In the genomic region with DNA sequence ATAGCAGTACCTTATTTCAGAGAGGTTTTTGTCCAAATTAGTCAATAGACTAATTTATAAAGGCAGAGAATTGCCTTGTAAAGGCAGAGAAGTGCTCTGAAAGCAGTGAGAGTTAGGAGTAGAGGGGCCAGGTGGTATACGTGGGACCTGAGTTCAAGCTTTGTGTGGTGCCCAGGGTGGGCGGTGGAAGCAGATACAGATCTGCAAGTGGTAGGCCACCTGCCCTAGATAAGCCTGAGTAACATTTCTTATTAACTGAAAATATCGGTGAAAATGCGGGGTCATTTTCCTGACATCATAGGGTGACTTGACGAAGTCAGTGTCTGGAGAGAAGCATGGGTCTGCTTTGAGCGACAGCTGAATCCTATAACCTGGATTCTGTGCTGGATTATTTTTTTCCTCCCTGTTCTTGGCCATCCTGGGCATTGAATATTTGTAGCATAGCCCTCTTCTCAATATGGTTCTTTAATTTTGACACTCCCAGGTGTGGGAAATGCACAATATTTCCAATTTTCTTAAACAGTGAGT, we compare ENCODE assay signal across 27 cellular contexts.
DNase-seq lines count a peak whose midpoint lies in the region; ATAC-seq and TF ChIP-seq lines count a peak whose summit lies in the region.
"Had no signal": no experiment of that assay in that cellular context is flagged by ENCODE, and none has a peak within 500 bp of the region (broad histone marks: within the 10 kb centered on the region; RNA-seq: fewer than 3 reads in every experiment).

No MANE protein-coding gene starts in this region.

- H3F3A ChIP-seq in PC-3 (ENCODE audit: low read length, unreplicated experiment) = peaks cover 9% of the 10 kb centered on the region

- POLR2A ChIA-PET in PC-3 (lab: Charles Lee; ENCODE audit: unreplicated experiment) = no interaction called here

- DNase-seq in activated naive CD4-positive, alpha-beta T cell treated with anti-CD3 and anti-CD28 coated beads, Interleukin-2, amount 10 ng/mL, durations not matched to agents 7 days and 5 days = no peak
- DNase-seq in activated naive CD4-positive, alpha-beta T cell (lab: John Stamatoyannopoulos, UW) = no peak
- DNase-seq in PC-3 (no peak), globus pallidus (ENCODE audit: low spot score) (no peak), posterior vena cava (ENCODE audit: low spot score) (no peak)
- DNase-seq in central memory CD8-positive, alpha-beta T cell (ENCODE audit: low spot score in 2 of 2) = no peak
- no peak for DNase-seq in stimulated activated effector memory CD8-positive, alpha-beta T cell treated with anti-CD3 and anti-CD28 coated beads, Interleukin-12 subunit alpha, Interleukin-12 subunit beta, amount 100 ng/mL, for 72 hours (ENCODE audit: low spot score in 2 of 2)
- DNase-seq in stimulated activated CD4-positive, alpha-beta T cell treated with anti-CD3 and anti-CD28 coated beads, Interleukin-1b, Interleukin-23, amount 100 ng/mL, for 48 hours = no peak
- DNase-seq: activated CD8-positive, alpha-beta memory T cell treated with anti-CD3 and anti-CD28 coated beads, Interleukin-2, amount 50 U/mL, for 4 hours; activated gamma-delta T cell; caudate nucleus; dermis blood vessel endothelial cell; endodermal cell; glutamatergic neuron; H7; NCI-H1436; NCI-H2081 treated with DMSO at 0.1 percent for 48 hours; NCI-H774; small intestine; stimulated activated naive CD8-positive, alpha-beta T cell treated with anti-CD3 and anti-CD28 coated beads, Interleukin-15, amount 100 ng/mL, for 72 hours; SW 1271; uterus; WERI-Rb-1 had no signal

- H2AFZ ChIP-seq in PC-3 (ENCODE audit: low read length) = no peak overlapping the region

- no peaks in the 10 kb centered on the region for H3K27me3 ChIP-seq in PC-3 (ENCODE audit: low read length)
- H3K27me3 ChIP-seq: right atrium auricular region, uterus had no signal

- H3K9me3 Mint-ChIP-seq in activated naive CD4-positive, alpha-beta T cell treated with anti-CD3 and anti-CD28 coated beads, Interleukin-2, amount 10 ng/mL, durations not matched to agents 7 days and 5 days = no peaks in the 10 kb centered on the region
- no peaks in the 10 kb centered on the region for H3K9me3 Mint-ChIP-seq in central memory CD8-positive, alpha-beta T cell
- no peaks in the 10 kb centered on the region for H3K9me3 Mint-ChIP-seq in stimulated activated effector memory CD8-positive, alpha-beta T cell treated with anti-CD3 and anti-CD28 coated beads, Interleukin-12 subunit alpha, Interleukin-12 subunit beta, amount 100 ng/mL, for 72 hours
- H3K9me3 Mint-ChIP-seq: endodermal cell; stimulated activated naive CD8-positive, alpha-beta T cell treated with anti-CD3 and anti-CD28 coated beads, Interleukin-15, amount 100 ng/mL, for 72 hours had no signal

- peak overlapping the region; percentile 74; the same call in 1 of the 2 replicates for H3K4me2 ChIP-seq in PC-3 (ENCODE audit: low read length)
- H3K4me2 ChIP-seq: KMS-11 had no signal

- intact Hi-C loops in PC-3 (cut with micrococcal nuclease) = loop anchor here (5.0 kb wide), 3 partner anchors 67 to 272 kb away; no protein-coding TSS in a partner anchor
- intact Hi-C loops in posterior vena cava (cut with DNase I) = no loop called here

- TF ChIP-seq CTCF in PC-3 (conservative IDR thresholded peaks at IDR 0.05; ENCODE audit: low read depth, low read length) = no peak

- H3K9me3 ChIP-seq in PC-3 (ENCODE audit: low read length) = no peaks in the 10 kb centered on the region
- H3K9me3 ChIP-seq: right atrium auricular region, thoracic aorta, uterus had no signal

- H3K27me3 Mint-ChIP-seq in activated naive CD4-positive, alpha-beta T cell treated with anti-CD3 and anti-CD28 coated beads, Interleukin-2, amount 10 ng/mL, durations not matched to agents 7 days and 5 days = no peaks in the 10 kb centered on the region
- no peaks in the 10 kb centered on the region for H3K27me3 Mint-ChIP-seq in central memory CD8-positive, alpha-beta T cell
- H3K27me3 Mint-ChIP-seq: stimulated activated naive CD8-positive, alpha-beta T cell treated with anti-CD3 and anti-CD28 coated beads, Interleukin-15, amount 100 ng/mL, for 72 hours had no signal

- H3K36me3 Mint-ChIP-seq in activated naive CD4-positive, alpha-beta T cell treated with anti-CD3 and anti-CD28 coated beads, Interleukin-2, amount 10 ng/mL, durations not matched to agents 7 days and 5 days = no peaks in the 10 kb centered on the region
- H3K36me3 Mint-ChIP-seq in central memory CD8-positive, alpha-beta T cell (ENCODE audit: insufficient read depth) = peaks cover 15% of the 10 kb centered on the region
- H3K36me3 Mint-ChIP-seq in stimulated activated effector memory CD8-positive, alpha-beta T cell treated with anti-CD3 and anti-CD28 coated beads, Interleukin-12 subunit alpha, Interleukin-12 subunit beta, amount 100 ng/mL, for 72 hours = peaks cover 100% of the 10 kb centered on the region

- H3K79me2 ChIP-seq in PC-3 (ENCODE audit: low read length) = peaks cover 24% of the 10 kb centered on the region

- no peaks in the 10 kb centered on the region for H4K20me1 ChIP-seq in PC-3 (ENCODE audit: low read length)

- no peak overlapping the region for H3K4me3 ChIP-seq in PC-3 (ENCODE audit: low read length)
- H3K4me3 ChIP-seq: right atrium auricular region, thoracic aorta, uterus had no signal

- peak overlapping the region; percentile 78 for H3K27ac ChIP-seq in PC-3 (ENCODE audit: low read length)
- H3K27ac ChIP-seq: KMS-11, right atrium auricular region, thoracic aorta, uterus, WERI-Rb-1 had no signal

- no TSS peak for BruUV-seq in PC-3 (replicated peaks; lab: Mats Ljungman, UMichigan)

- CTCF ChIA-PET in activated naive CD4-positive, alpha-beta T cell treated with anti-CD3 and anti-CD28 coated beads, Interleukin-2, amount 10 ng/mL, durations not matched to agents 7 days and 5 days (lab: Charles Lee) = interaction anchor here (0.9 to 1.3 kb wide), 2 partner anchors 272 to 482 kb away, joined by 3 read pairs; no protein-coding TSS in a partner anchor
- CTCF ChIA-PET in PC-3 (lab: Charles Lee) = no interaction called here

- peaks cover 36% of the 10 kb centered on the region for H3K4me1 Mint-ChIP-seq in activated naive CD4-positive, alpha-beta T cell treated with anti-CD3 and anti-CD28 coated beads, Interleukin-2, amount 10 ng/mL, durations not matched to agents 7 days and 5 days
- H3K4me1 Mint-ChIP-seq in central memory CD8-positive, alpha-beta T cell = peaks cover 34% of the 10 kb centered on the region
- peaks cover 84% of the 10 kb centered on the region for H3K4me1 Mint-ChIP-seq in stimulated activated effector memory CD8-positive, alpha-beta T cell treated with anti-CD3 and anti-CD28 coated beads, Interleukin-12 subunit alpha, Interleukin-12 subunit beta, amount 100 ng/mL, for 72 hours

- no peak for ATAC-seq in PC-3
- no peak for ATAC-seq in central memory CD8-positive, alpha-beta T cell (replicated peaks; ENCODE audit: extremely low read depth, poor library complexity, severe bottlenecking)
- ATAC-seq in stimulated activated effector memory CD8-positive, alpha-beta T cell treated with anti-CD3 and anti-CD28 coated beads, Interleukin-12 subunit alpha, Interleukin-12 subunit beta, amount 100 ng/mL, for 72 hours = peak; percentile 37
- ATAC-seq: left lobe of liver; stimulated activated naive CD8-positive, alpha-beta T cell treated with anti-CD3 and anti-CD28 coated beads, Interleukin-15, amount 100 ng/mL, for 72 hours had no signal

- H3K9me2 ChIP-seq in PC-3 (replicated peaks; ENCODE audit: low read length) = no peaks in the 10 kb centered on the region

- peak overlapping the region; percentile 11 for H3K27ac Mint-ChIP-seq in activated naive CD4-positive, alpha-beta T cell treated with anti-CD3 and anti-CD28 coated beads, Interleukin-2, amount 10 ng/mL, durations not matched to agents 7 days and 5 days
- peak overlapping the region; percentile 37 for H3K27ac Mint-ChIP-seq in central memory CD8-positive, alpha-beta T cell (ENCODE audit: low read depth)
- peak overlapping the region; percentile 82 for H3K27ac Mint-ChIP-seq in stimulated activated effector memory CD8-positive, alpha-beta T cell treated with anti-CD3 and anti-CD28 coated beads, Interleukin-12 subunit alpha, Interleukin-12 subunit beta, amount 100 ng/mL, for 72 hours
- H3K27ac Mint-ChIP-seq: endodermal cell had no signal

- H3K36me3 ChIP-seq in PC-3 (ENCODE audit: low read depth, low read length) = peaks cover 18% of the 10 kb centered on the region; the same call in 1 of the 2 replicates
- H3K36me3 ChIP-seq: right atrium auricular region, thoracic aorta, uterus, WERI-Rb-1 had no signal

- H3K9ac ChIP-seq in PC-3 (ENCODE audit: low read length) = no peak overlapping the region
- H3K9ac ChIP-seq: KMS-11 had no signal

- H3K4me1 ChIP-seq in PC-3 (ENCODE audit: insufficient read depth, low read length) = peaks cover 55% of the 10 kb centered on the region
- H3K4me1 ChIP-seq: uterus had no signal

- H3K4me3 Mint-ChIP-seq in activated naive CD4-positive, alpha-beta T cell treated with anti-CD3 and anti-CD28 coated beads, Interleukin-2, amount 10 ng/mL, durations not matched to agents 7 days and 5 days = no peak overlapping the region
- no peak overlapping the region for H3K4me3 Mint-ChIP-seq in central memory CD8-positive, alpha-beta T cell
- peak overlapping the region; percentile 73 for H3K4me3 Mint-ChIP-seq in stimulated activated effector memory CD8-positive, alpha-beta T cell treated with anti-CD3 and anti-CD28 coated beads, Interleukin-12 subunit alpha, Interleukin-12 subunit beta, amount 100 ng/mL, for 72 hours
- H3K4me3 Mint-ChIP-seq: endodermal cell; stimulated activated naive CD8-positive, alpha-beta T cell treated with anti-CD3 and anti-CD28 coated beads, Interleukin-15, amount 100 ng/mL, for 72 hours had no signal

Comparison
In these comparisons a context has a peak if more than half of its experiments do, and no peak if none do; other contexts are left out.
1. H3K27ac Mint-ChIP-seq: peak in every context shown above with its lines; median percentile 82 in stimulated activated effector memory CD8-positive, alpha-beta T cell treated with anti-CD3 and anti-CD28 coated beads, Interleukin-12 subunit alpha, Interleukin-12 subunit beta, amount 100 ng/mL, for 72 hours; 37 in central memory CD8-positive, alpha-beta T cell; 11 in activated naive CD4-positive, alpha-beta T cell treated with anti-CD3 and anti-CD28 coated beads, Interleukin-2, amount 10 ng/mL, durations not matched to agents 7 days and 5 days.